1 cellular context compared by ENCODE assay signal in genomic region chr2:237378650-237379049, GRCh38.
TF ChIP-seq lines count a peak whose summit lies in the region.

No MANE protein-coding gene starts in this region.

TF ChIP-seq in IMR-90, 13 proteins besides CTCF, POLR2A, EP300 and RAD21 (continued from another document):
- no peak for TF ChIP-seq MAZ (IDR thresholded peaks at IDR 0.05; ENCODE audit: borderline replicate concordance, low read depth, low read length)
- no peak for TF ChIP-seq ELK1 (IDR thresholded peaks at IDR 0.05; ENCODE audit: borderline replicate concordance, low read depth, low read length)
- TF ChIP-seq CHD1 (IDR thresholded peaks at IDR 0.05; ENCODE audit: low read depth, low read length): no peak
- no peak for TF ChIP-seq FOS (IDR thresholded peaks at IDR 0.05; ENCODE audit: low read depth, low read length)
